In genomic region chr19:50659318-50660082, GRCh38 we compare ENCODE assay signal across 3 cellular contexts.
TF ChIP-seq lines count a peak whose summit lies in the region.

No MANE protein-coding gene starts in this region.

TF ChIP-seq in IMR-90, 13 proteins besides CTCF, POLR2A, EP300 and RAD21:
- no peak for TF ChIP-seq MAFK (IDR thresholded peaks at IDR 0.05; ENCODE audit: low read depth, low read length)
- TF ChIP-seq BHLHE40 (IDR thresholded peaks at IDR 0.05; ENCODE audit: low read depth, low read length): no peak
- no peak for TF ChIP-seq MAZ (IDR thresholded peaks at IDR 0.05; ENCODE audit: borderline replicate concordance, low read depth, low read length)
TF ChIP-seq in IMR-90: peak in this region for 0.

TF ChIP-seq in H1, 55 proteins besides CTCF, POLR2A, EP300 and RAD21:
- no peak for TF ChIP-seq CEBPB (IDR thresholded peaks at IDR 0.05; ENCODE audit: low read depth, low read length)
- 0 out of 2 replicates have a peak, but pooled peaks have one; percentile 21 for TF ChIP-seq TAF1 (IDR thresholded peaks at IDR 0.05; ENCODE audit: low read depth, low read length)
- TF ChIP-seq SP4 (IDR thresholded peaks at IDR 0.05; ENCODE audit: low read length): no peak
- TF ChIP-seq SIX5 (IDR thresholded peaks at IDR 0.05; ENCODE audit: low read depth, low read length): no peak
- TF ChIP-seq GABPA (IDR thresholded peaks at IDR 0.05; ENCODE audit: borderline replicate concordance, insufficient read depth, low read length): no peak
- TF ChIP-seq EGR1 (IDR thresholded peaks at IDR 0.05; ENCODE audit: borderline replicate concordance, low read depth, low read length): 0 out of 2 replicates have a peak, but pooled peaks have one; percentile 6
- TF ChIP-seq SIRT6 (IDR thresholded peaks at IDR 0.05; ENCODE audit: low read length): no peak
- no peak for TF ChIP-seq JUN (IDR thresholded peaks at IDR 0.05; ENCODE audit: low read depth, low read length)
- no peak for TF ChIP-seq ZNF274 (IDR thresholded peaks at IDR 0.05; ENCODE audit: borderline replicate concordance, extremely low read depth, low read length)
- TF ChIP-seq SP1 (IDR thresholded peaks at IDR 0.05; ENCODE audit: low read depth, low read length): peak; percentile 8; the same call in 1 of the 2 replicates
- no peak for TF ChIP-seq HDAC2 (IDR thresholded peaks at IDR 0.05; ENCODE audit: borderline replicate concordance in 1 of 2, low read depth in 2 of 2, low read length in 2 of 2)

TF ChIP-seq in neural cell, 6 proteins besides CTCF, POLR2A, EP300 and RAD21:
- TF ChIP-seq SMC3 (conservative IDR thresholded peaks at IDR 0.05; ENCODE audit: poor library complexity): no peak
- TF ChIP-seq EZH2 (IDR thresholded peaks at IDR 0.05; ENCODE audit: borderline replicate concordance, insufficient read depth, low read length, poor library complexity, severe bottlenecking): no peak
- TF ChIP-seq TAF1 (IDR thresholded peaks at IDR 0.05; ENCODE audit: low read depth): no peak
- no peak for TF ChIP-seq POLR2AphosphoS5 (IDR thresholded peaks at IDR 0.05)
- TF ChIP-seq, protein P1, sequence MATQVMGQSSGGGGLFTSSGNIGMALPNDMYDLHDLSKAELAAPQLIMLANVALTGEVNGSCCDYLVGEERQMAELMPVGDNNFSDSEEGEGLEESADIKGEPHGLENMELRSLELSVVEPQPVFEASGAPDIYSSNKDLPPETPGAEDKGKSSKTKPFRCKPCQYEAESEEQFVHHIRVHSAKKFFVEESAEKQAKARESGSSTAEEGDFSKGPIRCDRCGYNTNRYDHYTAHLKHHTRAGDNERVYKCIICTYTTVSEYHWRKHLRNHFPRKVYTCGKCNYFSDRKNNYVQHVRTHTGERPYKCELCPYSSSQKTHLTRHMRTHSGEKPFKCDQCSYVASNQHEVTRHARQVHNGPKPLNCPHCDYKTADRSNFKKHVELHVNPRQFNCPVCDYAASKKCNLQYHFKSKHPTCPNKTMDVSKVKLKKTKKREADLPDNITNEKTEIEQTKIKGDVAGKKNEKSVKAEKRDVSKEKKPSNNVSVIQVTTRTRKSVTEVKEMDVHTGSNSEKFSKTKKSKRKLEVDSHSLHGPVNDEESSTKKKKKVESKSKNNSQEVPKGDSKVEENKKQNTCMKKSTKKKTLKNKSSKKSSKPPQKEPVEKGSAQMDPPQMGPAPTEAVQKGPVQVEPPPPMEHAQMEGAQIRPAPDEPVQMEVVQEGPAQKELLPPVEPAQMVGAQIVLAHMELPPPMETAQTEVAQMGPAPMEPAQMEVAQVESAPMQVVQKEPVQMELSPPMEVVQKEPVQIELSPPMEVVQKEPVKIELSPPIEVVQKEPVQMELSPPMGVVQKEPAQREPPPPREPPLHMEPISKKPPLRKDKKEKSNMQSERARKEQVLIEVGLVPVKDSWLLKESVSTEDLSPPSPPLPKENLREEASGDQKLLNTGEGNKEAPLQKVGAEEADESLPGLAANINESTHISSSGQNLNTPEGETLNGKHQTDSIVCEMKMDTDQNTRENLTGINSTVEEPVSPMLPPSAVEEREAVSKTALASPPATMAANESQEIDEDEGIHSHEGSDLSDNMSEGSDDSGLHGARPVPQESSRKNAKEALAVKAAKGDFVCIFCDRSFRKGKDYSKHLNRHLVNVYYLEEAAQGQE (IDR thresholded peaks at IDR 0.05; ENCODE audit: borderline replicate concordance): no peak
- TF ChIP-seq MXI1 (conservative IDR thresholded peaks at IDR 0.05; ENCODE audit: poor library complexity, severe bottlenecking): no peak
